ENCODE assay signal across 2 cellular contexts in the genomic region with DNA sequence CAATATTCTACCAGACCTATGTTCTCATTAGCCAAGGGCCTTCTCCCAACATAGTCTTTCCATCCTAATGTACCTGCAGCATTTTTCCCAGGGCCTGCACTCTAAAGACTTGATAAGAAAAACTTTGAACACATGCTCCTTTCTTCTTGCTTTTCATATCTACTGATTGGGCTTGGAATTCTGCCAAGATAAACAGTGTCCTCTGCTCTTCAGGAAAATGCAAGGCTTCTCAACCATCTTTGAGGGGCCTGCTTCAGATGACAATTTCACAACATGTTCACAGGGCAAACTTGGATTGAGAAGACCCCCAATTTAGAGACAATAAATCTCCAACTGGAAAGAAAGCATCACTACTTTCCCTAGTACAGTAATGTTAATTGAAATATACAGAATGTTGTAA.
TF ChIP-seq lines count a peak whose summit lies in the region.

No MANE protein-coding gene starts in this region.

TF ChIP-seq in HEK293, 187 proteins besides CTCF, POLR2A, EP300 and RAD21 (continued from another document):
- TF ChIP-seq, protein P1, sequence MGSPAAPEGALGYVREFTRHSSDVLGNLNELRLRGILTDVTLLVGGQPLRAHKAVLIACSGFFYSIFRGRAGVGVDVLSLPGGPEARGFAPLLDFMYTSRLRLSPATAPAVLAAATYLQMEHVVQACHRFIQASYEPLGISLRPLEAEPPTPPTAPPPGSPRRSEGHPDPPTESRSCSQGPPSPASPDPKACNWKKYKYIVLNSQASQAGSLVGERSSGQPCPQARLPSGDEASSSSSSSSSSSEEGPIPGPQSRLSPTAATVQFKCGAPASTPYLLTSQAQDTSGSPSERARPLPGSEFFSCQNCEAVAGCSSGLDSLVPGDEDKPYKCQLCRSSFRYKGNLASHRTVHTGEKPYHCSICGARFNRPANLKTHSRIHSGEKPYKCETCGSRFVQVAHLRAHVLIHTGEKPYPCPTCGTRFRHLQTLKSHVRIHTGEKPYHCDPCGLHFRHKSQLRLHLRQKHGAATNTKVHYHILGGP (tag by site-specific recombination; IDR thresholded peaks at IDR 0.05), result peak; percentile 89
TF ChIP-seq in HEK293: peak in this region for 1.

TF ChIP-seq in K562, 482 proteins besides CTCF, POLR2A, EP300 and RAD21:
- TF ChIP-seq, protein P2, sequence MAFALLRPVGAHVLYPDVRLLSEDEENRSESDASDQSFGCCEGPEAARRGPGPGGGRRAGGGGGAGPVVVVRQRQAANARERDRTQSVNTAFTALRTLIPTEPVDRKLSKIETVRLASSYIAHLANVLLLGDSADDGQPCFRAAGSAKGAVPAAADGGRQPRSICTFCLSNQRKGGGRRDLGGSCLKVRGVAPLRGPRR (CRISPR knock-in tag; IDR thresholded peaks at IDR 0.05), result no peak
- TF ChIP-seq, protein P3, sequence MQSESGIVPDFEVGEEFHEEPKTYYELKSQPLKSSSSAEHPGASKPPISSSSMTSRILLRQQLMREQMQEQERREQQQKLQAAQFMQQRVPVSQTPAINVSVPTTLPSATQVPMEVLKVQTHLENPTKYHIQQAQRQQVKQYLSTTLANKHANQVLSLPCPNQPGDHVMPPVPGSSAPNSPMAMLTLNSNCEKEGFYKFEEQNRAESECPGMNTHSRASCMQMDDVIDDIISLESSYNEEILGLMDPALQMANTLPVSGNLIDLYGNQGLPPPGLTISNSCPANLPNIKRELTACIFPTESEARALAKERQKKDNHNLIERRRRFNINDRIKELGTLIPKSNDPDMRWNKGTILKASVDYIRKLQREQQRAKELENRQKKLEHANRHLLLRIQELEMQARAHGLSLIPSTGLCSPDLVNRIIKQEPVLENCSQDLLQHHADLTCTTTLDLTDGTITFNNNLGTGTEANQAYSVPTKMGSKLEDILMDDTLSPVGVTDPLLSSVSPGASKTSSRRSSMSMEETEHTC (IDR thresholded peaks at IDR 0.05), result no peak
- TF ChIP-seq ZNF134 (CRISPR knock-in tag; conservative IDR thresholded peaks at IDR 0.05) (no peak), ELF2 (CRISPR knock-in tag; IDR thresholded peaks at IDR 0.05) (0 out of 2 replicates have a peak, but pooled peaks have one; percentile 39), ZNF780A (CRISPR knock-in tag; IDR thresholded peaks at IDR 0.05) (no peak), NFIC (IDR thresholded peaks at IDR 0.05) (peak; percentile 93), ZNF3 (CRISPR knock-in tag; IDR thresholded peaks at IDR 0.05) (no peak), CBFB (CRISPR knock-in tag; IDR thresholded peaks at IDR 0.05) (no peak), KHSRP (IDR thresholded peaks at IDR 0.05) (no peak), HNRNPH1 (optimal IDR thresholded peaks at IDR 0.05; ENCODE audit: low read depth, low read length) (no peak), MCM7 (IDR thresholded peaks at IDR 0.05) (no peak), RFX5 (IDR thresholded peaks at IDR 0.05; ENCODE audit: low read depth, low read length) (no peak), RAD51 (IDR thresholded peaks at IDR 0.05; ENCODE audit: borderline replicate concordance, low read depth) (no peak), PHB2 (IDR thresholded peaks at IDR 0.05; ENCODE audit: low read depth) (no peak), ELF1 (tag; IDR thresholded peaks at IDR 0.05) (no peak), MCM3 (IDR thresholded peaks at IDR 0.05) (no peak), CBFA2T3 (IDR thresholded peaks at IDR 0.05) (0 out of 2 replicates have a peak, but pooled peaks have one; percentile 15), HIVEP1 (CRISPR knock-in tag; IDR thresholded peaks at IDR 0.05) (no peak), STAT5A (IDR thresholded peaks at IDR 0.05; ENCODE audit: borderline replicate concordance, low read length) (no peak), FOXA3 (CRISPR knock-in tag; conservative IDR thresholded peaks at IDR 0.05 in 1 of 2, IDR thresholded peaks at IDR 0.05 in 1 of 2) (peak; percentile 91 to 97), CEBPG (CRISPR knock-in tag; IDR thresholded peaks at IDR 0.05) (no peak), CEBPG (tag; conservative IDR thresholded peaks at IDR 0.05 in 1 of 2, IDR thresholded peaks at IDR 0.05 in 1 of 2) (0 out of 4 replicates have a peak, but pooled peaks of 1 of the 2 experiments have one; percentile 34), CREB1 (IDR thresholded peaks at IDR 0.05) (no peak), CREB1 (CRISPR knock-in tag; IDR thresholded peaks at IDR 0.05) (no peak), FOXA1 (IDR thresholded peaks at IDR 0.05; ENCODE audit: borderline replicate concordance) (peak; percentile 31; the same call in 1 of the 2 replicates)
- TF ChIP-seq, protein P4, sequence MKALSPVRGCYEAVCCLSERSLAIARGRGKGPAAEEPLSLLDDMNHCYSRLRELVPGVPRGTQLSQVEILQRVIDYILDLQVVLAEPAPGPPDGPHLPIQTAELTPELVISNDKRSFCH (CRISPR knock-in tag; IDR thresholded peaks at IDR 0.05), result no peak
- TF ChIP-seq, protein P4 (tag; IDR thresholded peaks at IDR 0.05), result no peak
- TF ChIP-seq, protein P5, sequence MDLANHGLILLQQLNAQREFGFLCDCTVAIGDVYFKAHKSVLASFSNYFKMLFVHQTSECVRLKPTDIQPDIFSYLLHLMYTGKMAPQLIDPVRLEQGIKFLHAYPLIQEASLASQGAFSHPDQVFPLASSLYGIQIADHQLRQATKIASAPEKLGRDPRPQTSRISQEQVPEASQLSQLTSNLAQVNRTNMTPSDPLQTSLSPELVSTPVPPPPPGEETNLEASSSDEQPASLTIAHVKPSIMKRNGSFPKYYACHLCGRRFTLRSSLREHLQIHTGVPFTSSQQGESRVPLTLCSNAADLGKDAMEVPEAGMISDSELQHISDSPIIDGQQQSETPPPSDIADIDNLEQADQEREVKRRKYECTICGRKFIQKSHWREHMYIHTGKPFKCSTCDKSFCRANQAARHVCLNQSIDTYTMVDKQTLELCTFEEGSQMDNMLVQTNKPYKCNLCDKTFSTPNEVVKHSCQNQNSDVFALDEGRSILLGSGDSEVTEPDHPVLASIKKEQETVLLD (IDR thresholded peaks at IDR 0.05), result no peak
- TF ChIP-seq, protein P6, sequence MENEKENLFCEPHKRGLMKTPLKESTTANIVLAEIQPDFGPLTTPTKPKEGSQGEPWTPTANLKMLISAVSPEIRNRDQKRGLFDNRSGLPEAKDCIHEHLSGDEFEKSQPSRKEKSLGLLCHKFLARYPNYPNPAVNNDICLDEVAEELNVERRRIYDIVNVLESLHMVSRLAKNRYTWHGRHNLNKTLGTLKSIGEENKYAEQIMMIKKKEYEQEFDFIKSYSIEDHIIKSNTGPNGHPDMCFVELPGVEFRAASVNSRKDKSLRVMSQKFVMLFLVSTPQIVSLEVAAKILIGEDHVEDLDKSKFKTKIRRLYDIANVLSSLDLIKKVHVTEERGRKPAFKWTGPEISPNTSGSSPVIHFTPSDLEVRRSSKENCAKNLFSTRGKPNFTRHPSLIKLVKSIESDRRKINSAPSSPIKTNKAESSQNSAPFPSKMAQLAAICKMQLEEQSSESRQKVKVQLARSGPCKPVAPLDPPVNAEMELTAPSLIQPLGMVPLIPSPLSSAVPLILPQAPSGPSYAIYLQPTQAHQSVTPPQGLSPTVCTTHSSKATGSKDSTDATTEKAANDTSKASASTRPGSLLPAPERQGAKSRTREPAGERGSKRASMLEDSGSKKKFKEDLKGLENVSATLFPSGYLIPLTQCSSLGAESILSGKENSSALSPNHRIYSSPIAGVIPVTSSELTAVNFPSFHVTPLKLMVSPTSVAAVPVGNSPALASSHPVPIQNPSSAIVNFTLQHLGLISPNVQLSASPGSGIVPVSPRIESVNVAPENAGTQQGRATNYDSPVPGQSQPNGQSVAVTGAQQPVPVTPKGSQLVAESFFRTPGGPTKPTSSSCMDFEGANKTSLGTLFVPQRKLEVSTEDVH (IDR thresholded peaks at IDR 0.05; ENCODE audit: low read depth, partially characterized antibody), result no peak
- TF ChIP-seq, protein P7, sequence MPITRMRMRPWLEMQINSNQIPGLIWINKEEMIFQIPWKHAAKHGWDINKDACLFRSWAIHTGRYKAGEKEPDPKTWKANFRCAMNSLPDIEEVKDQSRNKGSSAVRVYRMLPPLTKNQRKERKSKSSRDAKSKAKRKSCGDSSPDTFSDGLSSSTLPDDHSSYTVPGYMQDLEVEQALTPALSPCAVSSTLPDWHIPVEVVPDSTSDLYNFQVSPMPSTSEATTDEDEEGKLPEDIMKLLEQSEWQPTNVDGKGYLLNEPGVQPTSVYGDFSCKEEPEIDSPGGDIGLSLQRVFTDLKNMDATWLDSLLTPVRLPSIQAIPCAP (CRISPR knock-in tag; IDR thresholded peaks at IDR 0.05; ENCODE audit: borderline replicate concordance), result no peak
- TF ChIP-seq, protein P8, sequence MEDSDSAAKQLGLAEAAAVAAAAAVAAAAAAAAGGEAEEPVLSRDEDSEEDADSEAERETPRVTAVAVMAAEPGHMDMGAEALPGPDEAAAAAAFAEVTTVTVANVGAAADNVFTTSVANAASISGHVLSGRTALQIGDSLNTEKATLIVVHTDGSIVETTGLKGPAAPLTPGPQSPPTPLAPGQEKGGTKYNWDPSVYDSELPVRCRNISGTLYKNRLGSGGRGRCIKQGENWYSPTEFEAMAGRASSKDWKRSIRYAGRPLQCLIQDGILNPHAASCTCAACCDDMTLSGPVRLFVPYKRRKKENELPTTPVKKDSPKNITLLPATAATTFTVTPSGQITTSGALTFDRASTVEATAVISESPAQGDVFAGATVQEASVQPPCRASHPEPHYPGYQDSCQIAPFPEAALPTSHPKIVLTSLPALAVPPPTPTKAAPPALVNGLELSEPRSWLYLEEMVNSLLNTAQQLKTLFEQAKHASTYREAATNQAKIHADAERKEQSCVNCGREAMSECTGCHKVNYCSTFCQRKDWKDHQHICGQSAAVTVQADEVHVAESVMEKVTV (CRISPR knock-in tag; IDR thresholded peaks at IDR 0.05), result no peak
- TF ChIP-seq, protein P9, sequence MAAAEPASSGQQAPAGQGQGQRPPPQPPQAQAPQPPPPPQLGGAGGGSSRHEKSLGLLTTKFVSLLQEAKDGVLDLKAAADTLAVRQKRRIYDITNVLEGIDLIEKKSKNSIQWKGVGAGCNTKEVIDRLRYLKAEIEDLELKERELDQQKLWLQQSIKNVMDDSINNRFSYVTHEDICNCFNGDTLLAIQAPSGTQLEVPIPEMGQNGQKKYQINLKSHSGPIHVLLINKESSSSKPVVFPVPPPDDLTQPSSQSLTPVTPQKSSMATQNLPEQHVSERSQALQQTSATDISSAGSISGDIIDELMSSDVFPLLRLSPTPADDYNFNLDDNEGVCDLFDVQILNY (CRISPR knock-in tag; IDR thresholded peaks at IDR 0.05), result no peak
TF ChIP-seq in K562: peak in this region for 6.
